12 cellular contexts compared by ENCODE assay signal in genomic region chr1:207205613-207206009, GRCh38.
DNase-seq lines count a peak whose midpoint lies in the region; ATAC-seq and TF ChIP-seq lines count a peak whose summit lies in the region.
"Had no signal": no experiment of that assay in that cellular context is flagged by ENCODE, and none has a peak within 500 bp of the region (broad histone marks: within the 10 kb centered on the region; RNA-seq: fewer than 3 reads in every experiment).

No MANE protein-coding gene starts in this region.

- no peak overlapping the region for H3K4me3 Mint-ChIP-seq in activated naive CD4-positive, alpha-beta T cell treated with anti-CD3 and anti-CD28 coated beads, Interleukin-2, amount 10 ng/mL, durations not matched to agents 7 days and 5 days
- H3K4me3 Mint-ChIP-seq: activated naive CD8-positive, alpha-beta T cell had no signal

- DNase-seq in HL-60 (ENCODE audit: low read depth in 1 of 2, low spot score in 1 of 2), result peak in 1 of 2 experiments; percentile 32
- DNase-seq in Panc1 (ENCODE audit: low read depth, low spot score), result no peak
- DNase-seq in esophagus squamous epithelium (lab: John Stamatoyannopoulos, UW), result no peak
- no peak for DNase-seq in spleen
- no peak for DNase-seq in NCI-H524 treated with DMSO at 0.1 percent for 48 hours (lab: John Stamatoyannopoulos, UW)
- no peak for DNase-seq in activated naive CD4-positive, alpha-beta T cell treated with anti-CD3 and anti-CD28 coated beads, Interleukin-2, amount 10 ng/mL, durations not matched to agents 7 days and 5 days
- no peak for DNase-seq in COLO829 (ENCODE audit: low spot score)
- DNase-seq: activated CD4-positive, alpha-beta T cell treated with anti-CD3 and anti-CD28 coated beads, Interleukin-2, amount 50 U/mL, for 4 hours; midbrain; NCI-H1694 treated with DMSO at 0.1 percent for 48 hours had no signal

- H3K36me3 ChIP-seq in Panc1 (ENCODE audit: control insufficient read depth, insufficient read depth, low read length) (no peaks in the 10 kb centered on the region), esophagus squamous epithelium (no peaks in the 10 kb centered on the region), spleen (no peaks in the 10 kb centered on the region)

- POLR2A ChIA-PET in Panc1 (lab: Charles Lee), result no interaction called here

- TF ChIP-seq CTCF in HL-60 (IDR thresholded peaks at IDR 0.05; ENCODE audit: insufficient read depth, low read length) (no peak), Panc1 (IDR thresholded peaks at IDR 0.05) (no peak), esophagus squamous epithelium (IDR thresholded peaks at IDR 0.05) (no peak), spleen (IDR thresholded peaks at IDR 0.05 in 8 of 11, conservative IDR thresholded peaks at IDR 0.05 in 3 of 11) (no peak)

- WGBS in esophagus squamous epithelium, 2 donors, result 29 to 31% methylated on average over 2 of the region's 2 CpGs
- 22 to 73% (median 36%) methylated on average over 2 of the region's 2 CpGs for WGBS in spleen, 5 donors

- TF ChIP-seq POLR2A in esophagus squamous epithelium (IDR thresholded peaks at IDR 0.05) (no peak), spleen (IDR thresholded peaks at IDR 0.05) (no peak)

- H3K27ac ChIP-seq in HL-60 (replicated peaks), result peak overlapping the region; percentile 20
- H3K27ac ChIP-seq in Panc1 (ENCODE audit: low read length), result peak overlapping the region; percentile 20; the same call in 1 of the 2 replicates
- H3K27ac ChIP-seq in esophagus squamous epithelium, result peak overlapping the region; percentile 18 to 43 (median 40)
- peak overlapping the region; percentile 57 to 79 (median 76) for H3K27ac ChIP-seq in spleen
- H3K27ac ChIP-seq: hepatocyte had no signal

- no peaks in the 10 kb centered on the region for H3K27me3 ChIP-seq in HL-60 (ENCODE audit: insufficient read depth, poor library complexity, severe bottlenecking)
- no peaks in the 10 kb centered on the region for H3K27me3 ChIP-seq in Panc1 (ENCODE audit: control insufficient read depth, insufficient read depth, low read length)
- H3K27me3 ChIP-seq in esophagus squamous epithelium, result no peaks in the 10 kb centered on the region
- no peaks in the 10 kb centered on the region for H3K27me3 ChIP-seq in spleen (replicated peaks in 1 of 7)
- H3K27me3 ChIP-seq: hepatocyte had no signal

- no TSS peak for BruUV-seq in Panc1 (replicated peaks; lab: Mats Ljungman, UMichigan)

- no peak overlapping the region for H3K27ac Mint-ChIP-seq in activated naive CD4-positive, alpha-beta T cell treated with anti-CD3 and anti-CD28 coated beads, Interleukin-2, amount 10 ng/mL, durations not matched to agents 7 days and 5 days
- H3K27ac Mint-ChIP-seq: activated naive CD8-positive, alpha-beta T cell had no signal

- peaks cover 23% of the 10 kb centered on the region for H3K9me3 Mint-ChIP-seq in activated naive CD4-positive, alpha-beta T cell treated with anti-CD3 and anti-CD28 coated beads, Interleukin-2, amount 10 ng/mL, durations not matched to agents 7 days and 5 days

- ATAC-seq in Panc1, result no peak

- H3K36me3 Mint-ChIP-seq in activated naive CD4-positive, alpha-beta T cell treated with anti-CD3 and anti-CD28 coated beads, Interleukin-2, amount 10 ng/mL, durations not matched to agents 7 days and 5 days, result peaks cover 12% of the 10 kb centered on the region

- H3K4me1 Mint-ChIP-seq in activated naive CD4-positive, alpha-beta T cell treated with anti-CD3 and anti-CD28 coated beads, Interleukin-2, amount 10 ng/mL, durations not matched to agents 7 days and 5 days, result peaks cover 28% of the 10 kb centered on the region

- no peaks in the 10 kb centered on the region; the same call in 1 of the 2 replicates for H3K9me3 ChIP-seq in Panc1 (ENCODE audit: control insufficient read depth, insufficient read depth, low read depth, low read length)
- peaks cover 0 to 9% (median 0%) of the 10 kb centered on the region in 3 donors for H3K9me3 ChIP-seq in esophagus squamous epithelium
- H3K9me3 ChIP-seq in spleen, result peaks cover 0 to 21% (median 8%) of the 10 kb centered on the region in 8 donors

- no peak overlapping the region for H3K4me3 ChIP-seq in HL-60 (replicated peaks; ENCODE audit: insufficient read depth, low read length)
- no peak overlapping the region for H3K4me3 ChIP-seq in Panc1 (ENCODE audit: low read depth in 2 of 2, low read length in 2 of 2)
- no peak overlapping the region for H3K4me3 ChIP-seq in esophagus squamous epithelium
- H3K4me3 ChIP-seq in spleen, result no peak overlapping the region
- H3K4me3 ChIP-seq: hepatocyte had no signal

- CTCF ChIA-PET in Panc1 (lab: Charles Lee), result no interaction called here
- CTCF ChIA-PET in activated naive CD4-positive, alpha-beta T cell treated with anti-CD3 and anti-CD28 coated beads, Interleukin-2, amount 10 ng/mL, durations not matched to agents 7 days and 5 days (lab: Charles Lee), result no interaction called here

- intact Hi-C loops in Panc1 (cut with micrococcal nuclease; ENCODE audit: unreplicated experiment) (no loop called here), esophagus squamous epithelium (cut with DNase I) (no loop called here), spleen (cut with DNase I; ENCODE audit: low total_unique reads) (no loop called here)

- H3K27me3 Mint-ChIP-seq in activated naive CD4-positive, alpha-beta T cell treated with anti-CD3 and anti-CD28 coated beads, Interleukin-2, amount 10 ng/mL, durations not matched to agents 7 days and 5 days, result no peaks in the 10 kb centered on the region
- H3K27me3 Mint-ChIP-seq: activated naive CD8-positive, alpha-beta T cell had no signal

- H3K4me1 ChIP-seq in Panc1 (ENCODE audit: control insufficient read depth, insufficient read depth, low read length) (no peaks in the 10 kb centered on the region), esophagus squamous epithelium (no peaks in the 10 kb centered on the region), spleen (peaks cover 0 to 14% (median 0%) of the 10 kb centered on the region in 6 donors)

- in situ Hi-C loops in Panc1 (cut with HindIII; ENCODE audit: low pct_unique_long_range_greater_than_20kb, low sequenced_read_pairs), result no loop called here

Comparison
In these comparisons a context has a peak if more than half of its experiments do, and no peak if none do; other contexts are left out.
1. H3K27ac ChIP-seq: peak in every context shown above with its lines; median percentile 76 in spleen; 40 in esophagus squamous epithelium; 20 in HL-60; 20 in Panc1.